Comparison of ENCODE assay signal across 9 cellular contexts in the genomic region with DNA sequence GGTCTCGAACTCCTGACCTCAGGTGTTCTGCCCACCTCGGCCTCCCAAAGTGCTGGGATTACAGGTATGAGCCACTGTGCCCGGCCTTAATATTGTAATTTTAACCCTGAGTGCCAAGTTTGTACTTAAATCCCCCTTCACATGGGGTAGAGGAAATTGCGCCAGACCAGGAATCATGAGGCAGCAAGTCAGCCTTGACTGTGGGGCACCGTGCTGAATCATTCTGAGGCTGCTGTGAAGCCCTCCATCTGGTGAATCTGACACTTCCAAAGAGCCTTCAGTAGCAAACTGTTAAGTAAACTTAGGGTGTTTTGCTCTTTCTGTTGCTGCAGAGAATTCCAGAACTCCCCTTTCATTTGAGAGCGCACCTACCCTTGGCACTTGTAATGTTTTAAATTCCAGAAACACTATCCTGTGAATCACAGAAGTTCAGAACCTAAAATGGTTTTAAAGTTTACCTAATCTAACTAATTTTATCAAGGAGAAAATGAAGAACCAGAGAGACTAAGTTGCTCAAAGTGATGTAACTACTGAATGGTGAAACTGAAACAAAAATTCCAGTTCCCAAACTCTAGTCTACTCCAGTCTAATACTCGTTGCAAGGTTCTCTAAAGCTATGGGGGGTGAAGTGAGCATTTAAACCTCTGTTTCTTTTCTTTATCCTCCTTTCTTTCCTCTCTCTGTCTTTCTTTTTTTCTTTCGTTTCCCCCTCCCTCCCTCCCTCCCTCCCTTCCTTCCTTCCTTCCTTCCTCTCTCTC. TPM values are rescaled to one million over a fixed set of nuclear protein-coding genes. Genes with fewer than 3 reads are reported as not detected.
A peak's percentile ranks its signal among the peaks of the same experiment; 100 is the strongest.
DNase-seq lines count a peak whose midpoint lies in the region; ATAC-seq and TF ChIP-seq lines count a peak whose summit lies in the region.
"Had no signal": no experiment of that assay in that cellular context is flagged by ENCODE, and none has a peak within 500 bp of the region (broad histone marks: within the 10 kb centered on the region; RNA-seq: fewer than 3 reads in every experiment).

No MANE protein-coding gene starts in this region.

- no peaks in the 10 kb centered on the region for H3K27me3 ChIP-seq in colonic mucosa

- H3K4me3 ChIP-seq in colonic mucosa (no peak overlapping the region), mucosa of descending colon (no peak overlapping the region)
- H3K4me3 ChIP-seq: GM12878 had no signal

- in situ Hi-C loops in KBM-7 (cut with MboI; ENCODE audit: low pct_unique_long_range_greater_than_20kb, low sequenced_read_pairs): no loop called here

- peak overlapping the region; percentile 7 for H3K27ac ChIP-seq in colonic mucosa

- H3K36me3 ChIP-seq in colonic mucosa (no peaks in the 10 kb centered on the region), mucosa of descending colon (ENCODE audit: low read depth) (no peaks in the 10 kb centered on the region)

- H3K9ac ChIP-seq in colonic mucosa (ENCODE audit: low read depth in 2 of 2, low read length in 2 of 2): no peak overlapping the region

- H3K9me3 ChIP-seq in colonic mucosa (no peaks in the 10 kb centered on the region), mucosa of descending colon (no peaks in the 10 kb centered on the region)

- peak; percentile 65 for ATAC-seq in mucosa of descending colon
- ATAC-seq in GM18511 (IDR thresholded peaks at IDR 0.05; ENCODE audit: unreplicated experiment): no peak
- no peak for ATAC-seq in activated CD4-positive, CD25-positive, alpha-beta regulatory T cell treated with anti-CD3 and anti-CD28 coated beads, Interleukin-2, amount 50 U/mL, for 24 hours
- no peak for ATAC-seq in GM21737 (IDR thresholded peaks at IDR 0.05; ENCODE audit: unreplicated experiment)
- ATAC-seq: GM12878 had no signal

- intact Hi-C loops in colonic mucosa (cut with DNase I): no loop called here
- intact Hi-C loops in mucosa of descending colon (cut with DNase I, micrococcal nuclease): no loop called here

- H3K4me1 ChIP-seq in colonic mucosa (peaks cover 3% of the 10 kb centered on the region), mucosa of descending colon (ENCODE audit: low read depth) (no peaks in the 10 kb centered on the region)

- no peak for TF ChIP-seq CTCF in colonic mucosa (IDR thresholded peaks at IDR 0.05)
- no peak for TF ChIP-seq CTCF in mucosa of descending colon (IDR thresholded peaks at IDR 0.05)

- DNase-seq in AG08395 (ENCODE audit: low spot score) (peak; percentile 68), KBM-7 (peak; percentile 68), colonic mucosa (peak; percentile 38), mucosa of descending colon (peak in 1 of 3 donors; percentile 47)
- DNase-seq in activated CD4-positive, alpha-beta T cell treated with anti-CD3 and anti-CD28 coated beads for 4 hours: no peak

RNA-seq across cellular contexts. Expression of a gene that starts 7.5 kb away (rescaled TPM):
- 10 to 100 TPM; 40.9 to 61.9 TPM for total RNA-seq in colonic mucosa
- total RNA-seq in mucosa of descending colon: 10 to 100 TPM; 46.0 to 68.1 (median 62.1) TPM

RNA-seq across cellular contexts. Expression of a gene that starts 40.6 kb away (rescaled TPM):
- under 1 TPM in 1 of 2 donors, not detected in 1; 0.27 TPM for total RNA-seq in colonic mucosa
- total RNA-seq in mucosa of descending colon: not detected

RNA-seq across cellular contexts. Expression of a gene that starts 51.6 kb away (rescaled TPM):
- total RNA-seq in colonic mucosa: 1 to 10 TPM; 1.5 to 2.0 TPM
- total RNA-seq in mucosa of descending colon: 1 to 10 TPM; 1.4 to 3.4 (median 1.9) TPM

Comparison
In these comparisons a context has a peak if more than half of its experiments do, and no peak if none do; other contexts are left out.
1. DNase-seq: peak in AG08395 (single experiment), KBM-7 (single experiment) and colonic mucosa (single experiment); none in activated CD4-positive, alpha-beta T cell treated with anti-CD3 and anti-CD28 coated beads for 4 hours (0 of 2).